In the genomic region with DNA sequence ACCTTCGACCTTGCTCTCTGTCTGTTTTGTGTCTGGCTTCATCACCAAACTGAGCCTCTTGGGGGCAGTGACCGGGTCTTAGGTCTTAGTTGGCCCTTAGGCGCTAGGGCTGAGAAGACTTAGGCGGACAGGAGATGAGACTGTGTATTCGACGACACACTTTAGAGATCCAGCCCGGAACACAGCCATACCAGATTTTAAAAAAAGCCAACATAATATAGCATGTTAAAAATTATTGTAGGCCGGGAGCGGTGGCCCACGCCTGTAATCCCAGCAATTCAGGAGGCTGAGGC, we compare ENCODE assay signal across 8 cellular contexts. TPM values are rescaled to one million over a fixed set of nuclear protein-coding genes. Genes with fewer than 3 reads are reported as not detected.
A peak's percentile ranks its signal among the peaks of the same experiment; 100 is the strongest.
DNase-seq lines count a peak whose midpoint lies in the region; ATAC-seq and TF ChIP-seq lines count a peak whose summit lies in the region.

No MANE protein-coding gene starts in this region.

- ATAC-seq in HG03432 (IDR thresholded peaks at IDR 0.05; ENCODE audit: unreplicated experiment): no peak

- TF ChIP-seq CTCF in OCI-LY3 (IDR thresholded peaks at IDR 0.05; ENCODE audit: low read depth, low read length): no peak
- TF ChIP-seq CTCF in neutrophil (IDR thresholded peaks at IDR 0.05): no peak

- no peaks in the 10 kb centered on the region for H4K20me1 ChIP-seq in BLaER1
- no peaks in the 10 kb centered on the region for H4K20me1 ChIP-seq in OCI-LY3 (ENCODE audit: insufficient read depth, low read length)

- H2AFZ ChIP-seq in OCI-LY3 (ENCODE audit: low read depth, low read length): no peak overlapping the region

- H3K36me3 ChIP-seq in BLaER1: no peaks in the 10 kb centered on the region
- no peaks in the 10 kb centered on the region for H3K36me3 ChIP-seq in OCI-LY3 (replicated peaks; ENCODE audit: low read depth, low read length)
- no peaks in the 10 kb centered on the region for H3K36me3 ChIP-seq in ectodermal cell (ENCODE audit: control insufficient read depth, insufficient read depth, low read length)
- no peaks in the 10 kb centered on the region for H3K36me3 ChIP-seq in neutrophil

- H3K27ac ChIP-seq in BLaER1: no peak overlapping the region
- no peak overlapping the region for H3K27ac ChIP-seq in OCI-LY3 (ENCODE audit: low read length)
- no peak overlapping the region for H3K27ac ChIP-seq in ectodermal cell (ENCODE audit: insufficient read depth, low read depth, low read length, poor library complexity, severe bottlenecking)
- peak overlapping the region; percentile 95 for H3K27ac ChIP-seq in neutrophil

- DNase-seq in NCI-H82 treated with DMSO at 0.1 percent for 48 hours (lab: John Stamatoyannopoulos, UW; ENCODE audit: unreplicated experiment) (no peak), MV-4-11 (lab: John Stamatoyannopoulos, UW) (no peak), Ammon's horn (ENCODE audit: low spot score) (no peak)

- WGBS in ectodermal cell, 2 experiments: 62 to 63% methylated on average over 10 of the region's 10 CpGs

- peaks cover 45% of the 10 kb centered on the region for H3K4me1 ChIP-seq in BLaER1
- peaks cover 46% of the 10 kb centered on the region for H3K4me1 ChIP-seq in OCI-LY3 (ENCODE audit: low read length)
- H3K4me1 ChIP-seq in ectodermal cell (ENCODE audit: control insufficient read depth, insufficient read depth, low read length): no peaks in the 10 kb centered on the region
- H3K4me1 ChIP-seq in neutrophil (ENCODE audit: control insufficient read depth in 1 of 2, insufficient read depth in 1 of 2, low read depth in 1 of 2, low read length in 1 of 2): peaks cover 50% of the 10 kb centered on the region in 2 experiments

- peaks cover 8% of the 10 kb centered on the region for H3K9me3 ChIP-seq in BLaER1
- H3K9me3 ChIP-seq in OCI-LY3 (ENCODE audit: insufficient read depth, low read length): no peaks in the 10 kb centered on the region
- peaks cover 2% of the 10 kb centered on the region for H3K9me3 ChIP-seq in ectodermal cell (ENCODE audit: control insufficient read depth, low read length)
- H3K9me3 ChIP-seq in neutrophil: no peaks in the 10 kb centered on the region

- H3K79me2 ChIP-seq in OCI-LY3 (ENCODE audit: low read length): no peaks in the 10 kb centered on the region

- peak overlapping the region; percentile 90; the same call in 1 of the 2 replicates for H3K4me2 ChIP-seq in BLaER1
- H3K4me2 ChIP-seq in OCI-LY3 (ENCODE audit: low read length): peak overlapping the region; percentile 77

- no peaks in the 10 kb centered on the region for H3K27me3 ChIP-seq in BLaER1
- H3K27me3 ChIP-seq in OCI-LY3 (ENCODE audit: low read depth, low read length): peaks cover 20% of the 10 kb centered on the region
- peaks cover 3% of the 10 kb centered on the region for H3K27me3 ChIP-seq in ectodermal cell (ENCODE audit: control insufficient read depth, insufficient read depth, low read length, poor library complexity, severe bottlenecking)
- H3K27me3 ChIP-seq in neutrophil: no peaks in the 10 kb centered on the region

- H3K9ac ChIP-seq in BLaER1 (no peak overlapping the region), OCI-LY3 (ENCODE audit: low read length) (peak overlapping the region; percentile 58; the same call in 1 of the 2 replicates)

- H3K4me3 ChIP-seq in BLaER1: no peak overlapping the region
- H3K4me3 ChIP-seq in OCI-LY3 (ENCODE audit: low read length): peak overlapping the region; percentile 76
- peak overlapping the region; percentile 49 for H3K4me3 ChIP-seq in ectodermal cell (ENCODE audit: insufficient read depth, low read depth, low read length)
- peak overlapping the region; percentile 60 to 72 for H3K4me3 ChIP-seq in neutrophil (ENCODE audit: low read depth in 1 of 2, low read length in 1 of 2)

RNA-seq across cellular contexts. Expression of a gene that starts 9.5 kb away (rescaled TPM):
- 3.1 TPM for polyA plus RNA-seq in ectodermal cell (2013, experiment 1 of 4)
- polyA plus RNA-seq in ectodermal cell (2013, experiment 2 of 4): 1.5 TPM
- 3.7 TPM for polyA plus RNA-seq in ectodermal cell (2013, experiment 3 of 4)
- polyA plus RNA-seq in ectodermal cell (2013, experiment 4 of 4): 3.1 TPM

RNA-seq across cellular contexts. Expression of a gene that starts 21.0 kb away (rescaled TPM):
- polyA plus RNA-seq in ectodermal cell (2013, experiment 1 of 4): 17.3 TPM
- polyA plus RNA-seq in ectodermal cell (2013, experiment 2 of 4): 15.5 TPM
- polyA plus RNA-seq in ectodermal cell (2013, experiment 3 of 4): 11.9 TPM
- 13.3 TPM for polyA plus RNA-seq in ectodermal cell (2013, experiment 4 of 4)
